Comparison of ENCODE assay signal across 7 cellular contexts in genomic region chr22:34462795-34463194, GRCh38.
"Had no signal": no experiment of that assay in that cellular context is flagged by ENCODE, and none has a peak within 500 bp of the region (broad histone marks: within the 10 kb centered on the region; RNA-seq: fewer than 3 reads in every experiment).

No MANE protein-coding gene starts in this region.

- H3K4me2 ChIP-seq: KMS-11 had no signal

- H3K9ac ChIP-seq: GM23248, KMS-11 had no signal

- DNase-seq: GM23248, GOT3, H7, KBM-7 had no signal

- ATAC-seq: HCT116 had no signal

- H3K27ac ChIP-seq: GM23248, KMS-11 had no signal

- H3K4me3 ChIP-seq: GM23248, HAP-1 had no signal

- H3K4me1 ChIP-seq: HAP-1 had no signal

- H3K36me3 ChIP-seq: HAP-1 had no signal
